In genomic region chr15:94174399-94174802, GRCh38 we compare ENCODE assay signal across 8 cellular contexts. TPM values are rescaled to one million over a fixed set of nuclear protein-coding genes. Genes with fewer than 3 reads are reported as not detected.
DNase-seq lines count a peak whose midpoint lies in the region; ATAC-seq lines count a peak whose summit lies in the region.

No MANE protein-coding gene starts in this region.

- DNase-seq in stimulated activated CD8-positive, alpha-beta memory T cell treated with anti-CD3 and anti-CD28 coated beads, Interleukin-15, amount 100 ng/mL, for 48 hours (ENCODE audit: low read depth in 2 of 2): peak; percentile 6 to 7
- DNase-seq in stimulated activated CD8-positive, alpha-beta memory T cell treated with anti-CD3 and anti-CD28 coated beads, Interleukin-4, amount 100 ng/mL, for 48 hours: no peak
- no peak for DNase-seq in T-helper 17 cell
- peak; percentile 64 for DNase-seq in natural killer cell treated with Interleukin-12 subunit alpha and Interleukin-12 subunit beta and Interleukin-15 and Interleukin-18, amount 100 ng/mL, for 72 hours (ENCODE audit: low spot score)
- no peak for DNase-seq in NCI-H1417 treated with DMSO at 0.1 percent for 48 hours (lab: John Stamatoyannopoulos, UW)
- DNase-seq in OCI-M2 (lab: John Stamatoyannopoulos, UW; ENCODE audit: unreplicated experiment): no peak
- no peak for DNase-seq in kidney glomerular epithelial cell (lab: John Stamatoyannopoulos, UW)

- peaks cover 19% of the 10 kb centered on the region for H3K9me3 Mint-ChIP-seq in natural killer cell treated with Interleukin-12 subunit alpha and Interleukin-12 subunit beta and Interleukin-15 and Interleukin-18, amount 100 ng/mL, for 72 hours

- H3K27ac Mint-ChIP-seq in T-helper 17 cell: no peak overlapping the region
- H3K27ac Mint-ChIP-seq in natural killer cell treated with Interleukin-12 subunit alpha and Interleukin-12 subunit beta and Interleukin-15 and Interleukin-18, amount 100 ng/mL, for 72 hours: peak overlapping the region; percentile 73 to 86

- ATAC-seq in HG03095 (IDR thresholded peaks at IDR 0.05; ENCODE audit: unreplicated experiment): peak; percentile 77
- peak; percentile 46 for ATAC-seq in T-helper 17 cell
- ATAC-seq in natural killer cell treated with Interleukin-12 subunit alpha and Interleukin-12 subunit beta and Interleukin-15 and Interleukin-18, amount 100 ng/mL, for 72 hours: peak; percentile 95

- H3K4me3 Mint-ChIP-seq in T-helper 17 cell: no peak overlapping the region
- peak overlapping the region; percentile 72 for H3K4me3 Mint-ChIP-seq in natural killer cell treated with Interleukin-12 subunit alpha and Interleukin-12 subunit beta and Interleukin-15 and Interleukin-18, amount 100 ng/mL, for 72 hours

- no peaks in the 10 kb centered on the region for H3K27me3 Mint-ChIP-seq in T-helper 17 cell
- H3K27me3 Mint-ChIP-seq in natural killer cell treated with Interleukin-12 subunit alpha and Interleukin-12 subunit beta and Interleukin-15 and Interleukin-18, amount 100 ng/mL, for 72 hours: no peaks in the 10 kb centered on the region

- peaks cover 2% of the 10 kb centered on the region for H3K36me3 Mint-ChIP-seq in T-helper 17 cell (ENCODE audit: low read depth)
- peaks cover 33% of the 10 kb centered on the region for H3K36me3 Mint-ChIP-seq in natural killer cell treated with Interleukin-12 subunit alpha and Interleukin-12 subunit beta and Interleukin-15 and Interleukin-18, amount 100 ng/mL, for 72 hours

- no peaks in the 10 kb centered on the region for H3K9me3 ChIP-seq in T-helper 17 cell (ENCODE audit: control insufficient read depth, low read length, poor library complexity, severe bottlenecking)

- no peaks in the 10 kb centered on the region for H3K4me1 Mint-ChIP-seq in T-helper 17 cell
- peaks cover 41 to 52% of the 10 kb centered on the region in 2 donors for H3K4me1 Mint-ChIP-seq in natural killer cell treated with Interleukin-12 subunit alpha and Interleukin-12 subunit beta and Interleukin-15 and Interleukin-18, amount 100 ng/mL, for 72 hours (ENCODE audit: low read depth in 2 of 2)

RNA-seq across cellular contexts. Expression of gene MCTP2, which starts 57.0 kb away (rescaled TPM):
- total RNA-seq in T-helper 17 cell: 10 to 100 TPM; 16.2 to 23.1 TPM
- 100 to 1,000 TPM; 262 to 344 TPM for total RNA-seq in natural killer cell treated with Interleukin-12 subunit alpha and Interleukin-12 subunit beta and Interleukin-15 and Interleukin-18, amount 100 ng/mL, for 72 hours

Comparison
In these comparisons a context has a peak if more than half of its experiments do, and no peak if none do; other contexts are left out.
1. DNase-seq: peak in stimulated activated CD8-positive, alpha-beta memory T cell treated with anti-CD3 and anti-CD28 coated beads, Interleukin-15, amount 100 ng/mL, for 48 hours (2 of 2) and natural killer cell treated with Interleukin-12 subunit alpha and Interleukin-12 subunit beta and Interleukin-15 and Interleukin-18, amount 100 ng/mL, for 72 hours (single experiment); none in stimulated activated CD8-positive, alpha-beta memory T cell treated with anti-CD3 and anti-CD28 coated beads, Interleukin-4, amount 100 ng/mL, for 48 hours (single experiment), T-helper 17 cell (0 of 3), NCI-H1417 treated with DMSO at 0.1 percent for 48 hours (single experiment), OCI-M2 (single experiment) and kidney glomerular epithelial cell (single experiment).
2. RNA of gene MCTP2, which starts 57.0 kb away (total RNA-seq): 262 to 344 TPM in natural killer cell treated with Interleukin-12 subunit alpha and Interleukin-12 subunit beta and Interleukin-15 and Interleukin-18, amount 100 ng/mL, for 72 hours; 16.2 to 23.1 TPM in T-helper 17 cell; every median in the first group is over 10 times any median in the second.
3. Peak in every context shown above with its lines, with median percentiles within 50 percentile points of each other: ATAC-seq.